8 cellular contexts compared by ENCODE assay signal in genomic region chr20:31603822-31604566, GRCh38. TPM values are rescaled to one million over a fixed set of nuclear protein-coding genes. Genes with fewer than 3 reads are reported as not detected.
A peak's percentile ranks its signal among the peaks of the same experiment; 100 is the strongest.
DNase-seq lines count a peak whose midpoint lies in the region; ATAC-seq and TF ChIP-seq lines count a peak whose summit lies in the region.

No MANE protein-coding gene starts in this region.

- peak overlapping the region; percentile 77 for H3K27ac ChIP-seq in colonic mucosa
- peak overlapping the region; percentile 83 for H3K27ac ChIP-seq in layer of hippocampus (ENCODE audit: low read depth, low read length)

- peak; percentile 99 for DNase-seq in NCI-H526 treated with DMSO at 0.1 percent for 48 hours (lab: John Stamatoyannopoulos, UW)
- DNase-seq in activated CD4-positive, alpha-beta T cell treated with anti-CD3 and anti-CD28 coated beads for 48 hours = peak; percentile 86
- DNase-seq in colonic mucosa = peak; percentile 99
- DNase-seq in stimulated activated CD4-positive, alpha-beta T cell treated with anti-CD3 and anti-CD28 coated beads, Interleukin-15, amount 100 ng/mL, for 24 hours = peak; percentile 85
- DNase-seq in cortex of kidney (lab: John Stamatoyannopoulos, UW) = no peak

- no peaks in the 10 kb centered on the region for H3K36me3 ChIP-seq in colonic mucosa

- no peak for TF ChIP-seq CTCF in colonic mucosa (IDR thresholded peaks at IDR 0.05)

- ATAC-seq in GM18502 (IDR thresholded peaks at IDR 0.05; ENCODE audit: poor library complexity, unreplicated experiment) (peak; percentile 56), HG03439 (IDR thresholded peaks at IDR 0.05; ENCODE audit: unreplicated experiment) (peak; percentile 58)

- H3K9me3 ChIP-seq in colonic mucosa = no peaks in the 10 kb centered on the region

- H3K4me1 ChIP-seq in colonic mucosa = peaks cover 4% of the 10 kb centered on the region

- no peaks in the 10 kb centered on the region for H3K27me3 ChIP-seq in colonic mucosa
- H3K27me3 ChIP-seq in layer of hippocampus (ENCODE audit: control insufficient read depth, insufficient read depth, low read length) = no peaks in the 10 kb centered on the region

- peak overlapping the region; percentile 58 for H3K4me3 ChIP-seq in colonic mucosa

- peak overlapping the region; percentile 72 to 98 for H3K9ac ChIP-seq in colonic mucosa (ENCODE audit: low read depth in 2 of 2, low read length in 2 of 2)

- intact Hi-C loops in colonic mucosa (cut with DNase I) = no loop called here

RNA-seq across cellular contexts. Expression of gene ID1, which starts 1.1 kb away (rescaled TPM):
- 100 to 1,000 TPM; 134 to 179 TPM for total RNA-seq in colonic mucosa

RNA-seq across cellular contexts. Expression of gene COX4I2, which starts 33.7 kb away (rescaled TPM):
- total RNA-seq in colonic mucosa = under 1 TPM in 1 of 2 donors, not detected in 1; 0.52 TPM
